8 cellular contexts compared by ENCODE assay signal in the genomic region with DNA sequence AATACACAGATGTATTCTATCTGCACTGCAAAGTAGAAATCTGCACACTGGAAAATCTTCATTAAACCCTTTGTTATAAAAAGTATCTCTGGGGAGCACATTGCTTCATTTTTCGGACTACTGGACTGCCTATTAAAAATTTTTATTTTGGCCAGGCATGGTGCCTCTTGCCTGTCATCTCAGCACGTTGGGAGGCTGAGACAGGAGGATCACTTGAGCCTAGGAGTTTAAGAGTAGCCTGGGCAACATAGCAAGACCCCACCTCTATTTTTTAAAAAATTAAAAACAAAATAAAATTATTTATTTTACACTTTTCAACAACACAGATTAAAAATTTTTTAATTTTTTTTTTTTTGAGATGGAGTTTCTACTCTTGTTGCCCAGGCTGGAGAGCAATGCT.
"Had no signal": no experiment of that assay in that cellular context is flagged by ENCODE, and none has a peak within 500 bp of the region (broad histone marks: within the 10 kb centered on the region; RNA-seq: fewer than 3 reads in every experiment).

No MANE protein-coding gene starts in this region.

- ATAC-seq: GM23338 had no signal

- H2AFZ ChIP-seq: GM23338 had no signal

- H3K4me3 Mint-ChIP-seq: GM23338, H9, IgD-negative memory B cell had no signal

- FAIRE-seq: H1, H54, HTR-8/SVneo had no signal

- H3K9me3 Mint-ChIP-seq: GM23338, H9, IgD-negative memory B cell had no signal

- H3K27me3 Mint-ChIP-seq: IgD-negative memory B cell had no signal

- H3K4me2 ChIP-seq: GM23338 had no signal

- DNase-seq: H9, HCEC 1CT, KBM-7 had no signal

- H3K36me3 Mint-ChIP-seq: IgD-negative memory B cell had no signal

- H3K27ac Mint-ChIP-seq: GM23338, H9, IgD-negative memory B cell had no signal

- H3K4me3 ChIP-seq: GM23338 had no signal
